Comparison of ENCODE assay signal across 8 cellular contexts in genomic region chr2:102240640-102241370, GRCh38. TPM values are rescaled to one million over a fixed set of nuclear protein-coding genes. Genes with fewer than 3 reads are reported as not detected.
A peak's percentile ranks its signal among the peaks of the same experiment; 100 is the strongest.
DNase-seq lines count a peak whose midpoint lies in the region; ATAC-seq and TF ChIP-seq lines count a peak whose summit lies in the region.

No MANE protein-coding gene starts in this region.

- H3K36me3 Mint-ChIP-seq in T-helper 17 cell (ENCODE audit: low read depth) = no peaks in the 10 kb centered on the region

- H3K4me1 ChIP-seq in right cardiac atrium (ENCODE audit: control insufficient read depth, insufficient read depth, low read length) = no peaks in the 10 kb centered on the region

- WGBS in right cardiac atrium = 12% methylated on average over 22 of the region's 22 CpGs

- no peaks in the 10 kb centered on the region for H3K27me3 ChIP-seq in right cardiac atrium (ENCODE audit: control insufficient read depth, insufficient read depth)

- DNase-seq in NCI-H1105 treated with DMSO at 0.1 percent for 48 hours (lab: John Stamatoyannopoulos, UW) (peak; percentile 67), T-helper 17 cell (peak; percentile 70 to 85 (median 81)), amygdala (lab: John Stamatoyannopoulos, UW) (peak in 55 of 56 donors; percentile 9 to 90 (median 65)), right cardiac atrium (peak; percentile 94 to 96 (median 96)), retinal pigment epithelial cell (ENCODE audit: low read depth) (peak; percentile 48), cerebellar nuclear complex (lab: John Stamatoyannopoulos, UW) (no peak)

- H3K4me3 ChIP-seq in GM12875 (ENCODE audit: low read depth, low read length) (no peak overlapping the region), right cardiac atrium (ENCODE audit: low read length) (no peak overlapping the region), retinal pigment epithelial cell (ENCODE audit: low read length) (no peak overlapping the region)

- intact Hi-C loops in right cardiac atrium (cut with DNase I) = loop anchor here (2.0 to 10.0 kb wide), 4 partner anchors 204 to 234 kb away; no protein-coding TSS in a partner anchor

- ATAC-seq in HG02678 (IDR thresholded peaks at IDR 0.05; ENCODE audit: unreplicated experiment) (peak; percentile 88), T-helper 17 cell (peak; percentile 96), right cardiac atrium (peak; percentile 94)

- TF ChIP-seq CTCF in GM12875 (IDR thresholded peaks at IDR 0.05; ENCODE audit: borderline replicate concordance, insufficient read depth, low read depth, low read length) = peak; percentile 98
- peak; percentile 98 for TF ChIP-seq CTCF in retinal pigment epithelial cell (conservative IDR thresholded peaks at IDR 0.05; ENCODE audit: low read depth, low read length)

- peak overlapping the region; percentile 63 for H3K27ac ChIP-seq in right cardiac atrium (ENCODE audit: low read length)

- H3K4me1 Mint-ChIP-seq in T-helper 17 cell = peaks cover 17% of the 10 kb centered on the region

- peak overlapping the region; percentile 50 for H3K4me3 Mint-ChIP-seq in T-helper 17 cell

- H3K9me3 ChIP-seq in T-helper 17 cell (ENCODE audit: control insufficient read depth, low read length, poor library complexity, severe bottlenecking) (no peaks in the 10 kb centered on the region), right cardiac atrium (ENCODE audit: control insufficient read depth, low read length) (no peaks in the 10 kb centered on the region)

- H3K27me3 Mint-ChIP-seq in T-helper 17 cell = no peaks in the 10 kb centered on the region

- peak overlapping the region; percentile 83 for H3K27ac Mint-ChIP-seq in T-helper 17 cell

RNA-seq across cellular contexts. Expression of gene IL1RL2, which starts 54.0 kb away (rescaled TPM):
- total RNA-seq in T-helper 17 cell (not detected), right cardiac atrium (under 1 TPM; 0.14 to 0.46 (median 0.36) TPM)
- polyA plus RNA-seq in right cardiac atrium = 0.07 TPM

Comparison
In these comparisons a context has a peak if more than half of its experiments do, and no peak if none do; other contexts are left out.
1. DNase-seq: peak in NCI-H1105 treated with DMSO at 0.1 percent for 48 hours (single experiment), T-helper 17 cell (3 of 3), amygdala (55 of 56), right cardiac atrium (3 of 3) and retinal pigment epithelial cell (single experiment); none in cerebellar nuclear complex (0 of 2).
2. Peak in every context shown above with its lines, with median percentiles within 50 percentile points of each other: ATAC-seq.